Comparison of ENCODE assay signal across 15 cellular contexts in the genomic region with DNA sequence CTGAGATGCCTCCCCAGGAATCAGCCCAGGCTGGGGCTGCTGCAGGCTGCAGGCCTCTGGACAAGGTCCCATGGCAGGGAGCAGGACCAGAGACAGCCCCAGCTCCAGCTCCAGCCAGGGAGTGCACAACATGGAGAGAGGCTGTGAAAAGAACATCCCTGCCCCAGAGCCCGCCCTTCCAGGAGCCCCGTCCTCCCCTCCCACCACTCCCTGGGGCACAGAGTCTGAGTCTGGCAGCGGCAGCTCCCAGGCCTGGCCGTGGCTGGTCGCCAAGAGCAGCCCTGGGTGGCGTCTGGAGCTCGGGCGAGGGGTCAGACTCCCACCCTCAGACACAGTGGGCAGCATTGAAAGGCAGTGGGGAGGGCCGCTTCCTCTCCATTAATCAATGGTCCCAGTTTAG. TPM values are rescaled to one million over a fixed set of nuclear protein-coding genes. Genes with fewer than 3 reads are reported as not detected.
DNase-seq lines count a peak whose midpoint lies in the region; ATAC-seq and TF ChIP-seq lines count a peak whose summit lies in the region.
"Had no signal": no experiment of that assay in that cellular context is flagged by ENCODE, and none has a peak within 500 bp of the region (broad histone marks: within the 10 kb centered on the region; RNA-seq: fewer than 3 reads in every experiment).

No MANE protein-coding gene starts in this region.

- peaks cover 99% of the 10 kb centered on the region for H4K20me1 ChIP-seq in BLaER1

- H3K9me3 Mint-ChIP-seq in activated naive CD4-positive, alpha-beta T cell treated with anti-CD3 and anti-CD28 coated beads, Interleukin-2, amount 10 ng/mL, durations not matched to agents 7 days and 5 days, result no peaks in the 10 kb centered on the region
- H3K9me3 Mint-ChIP-seq: CD4-positive, alpha-beta T cell had no signal

- H3K27ac Mint-ChIP-seq in activated naive CD4-positive, alpha-beta T cell treated with anti-CD3 and anti-CD28 coated beads, Interleukin-2, amount 10 ng/mL, durations not matched to agents 7 days and 5 days, result no peak overlapping the region
- H3K27ac Mint-ChIP-seq: CD4-positive, alpha-beta T cell had no signal

- no peaks in the 10 kb centered on the region for H3K36me3 Mint-ChIP-seq in activated naive CD4-positive, alpha-beta T cell treated with anti-CD3 and anti-CD28 coated beads, Interleukin-2, amount 10 ng/mL, durations not matched to agents 7 days and 5 days

- no peak overlapping the region for H3K9ac ChIP-seq in BLaER1

- H3K9me3 ChIP-seq in BLaER1, result peaks cover 18% of the 10 kb centered on the region
- no peaks in the 10 kb centered on the region for H3K9me3 ChIP-seq in ascending aorta

- no peak overlapping the region for H3K4me3 Mint-ChIP-seq in activated naive CD4-positive, alpha-beta T cell treated with anti-CD3 and anti-CD28 coated beads, Interleukin-2, amount 10 ng/mL, durations not matched to agents 7 days and 5 days
- H3K4me3 Mint-ChIP-seq: CD4-positive, alpha-beta T cell had no signal

- H3K4me1 ChIP-seq in BLaER1 (peaks cover 66% of the 10 kb centered on the region), ascending aorta (peaks cover 12 to 21% of the 10 kb centered on the region in 2 donors)

- H3K27ac ChIP-seq in BLaER1, result no peak overlapping the region
- peak overlapping the region; percentile 61 to 72 for H3K27ac ChIP-seq in ascending aorta

- H3K27me3 Mint-ChIP-seq in activated naive CD4-positive, alpha-beta T cell treated with anti-CD3 and anti-CD28 coated beads, Interleukin-2, amount 10 ng/mL, durations not matched to agents 7 days and 5 days, result no peaks in the 10 kb centered on the region
- H3K27me3 Mint-ChIP-seq: CD4-positive, alpha-beta T cell had no signal

- H3K27me3 ChIP-seq in BLaER1, result peaks cover 7% of the 10 kb centered on the region
- no peaks in the 10 kb centered on the region for H3K27me3 ChIP-seq in ascending aorta

- CTCF ChIA-PET in activated naive CD4-positive, alpha-beta T cell treated with anti-CD3 and anti-CD28 coated beads, Interleukin-2, amount 10 ng/mL, durations not matched to agents 7 days and 5 days (lab: Charles Lee), result no interaction called here

- no peak for TF ChIP-seq CTCF in ascending aorta (IDR thresholded peaks at IDR 0.05)

- H3K4me2 ChIP-seq in BLaER1, result 0 out of 2 replicates have a peak overlapping the region, but pooled peaks have one; percentile 5

- ATAC-seq in HG03439 (IDR thresholded peaks at IDR 0.05; ENCODE audit: unreplicated experiment), result no peak

- DNase-seq in NCI-H2171 (lab: John Stamatoyannopoulos, UW) (peak; percentile 73), ascending aorta (ENCODE audit: low spot score in 2 of 2) (no peak), retina (peak; percentile 30), mesenteric fat pad (ENCODE audit: low spot score) (no peak)
- no peak for DNase-seq in activated naive CD4-positive, alpha-beta T cell treated with anti-CD3 and anti-CD28 coated beads, Interleukin-2, amount 10 ng/mL, durations not matched to agents 7 days and 5 days
- DNase-seq: Calu3; CD4-positive, alpha-beta T cell; DND-41; HCEC 1CT; NCI-H1092; NCI-H146; NCI-H748 treated with DMSO at 0.1 percent for 48 hours; Right ventricle myocardium superior had no signal

- peaks cover 57% of the 10 kb centered on the region for H3K36me3 ChIP-seq in BLaER1
- no peaks in the 10 kb centered on the region for H3K36me3 ChIP-seq in ascending aorta

- intact Hi-C loops in ascending aorta (cut with DNase I), result no loop called here

- no peaks in the 10 kb centered on the region for H3K4me1 Mint-ChIP-seq in activated naive CD4-positive, alpha-beta T cell treated with anti-CD3 and anti-CD28 coated beads, Interleukin-2, amount 10 ng/mL, durations not matched to agents 7 days and 5 days

- H3K4me3 ChIP-seq in BLaER1 (no peak overlapping the region), ascending aorta (no peak overlapping the region)

RNA-seq across cellular contexts. Expression of a gene that starts 37.8 kb away (rescaled TPM):
- total RNA-seq in ascending aorta (194 TPM), mesenteric fat pad (61.1 TPM)

RNA-seq across cellular contexts. Expression of a gene that starts 51.3 kb away (rescaled TPM):
- total RNA-seq in ascending aorta (18.9 TPM), mesenteric fat pad (54.0 TPM)

Comparison
In these comparisons a context has a peak if more than half of its experiments do, and no peak if none do; other contexts are left out.
1. DNase-seq: peak in NCI-H2171 (single experiment) and retina (single experiment); none in ascending aorta (0 of 2), mesenteric fat pad (single experiment) and activated naive CD4-positive, alpha-beta T cell treated with anti-CD3 and anti-CD28 coated beads, Interleukin-2, amount 10 ng/mL, durations not matched to agents 7 days and 5 days (single experiment).